9 cellular contexts compared by ENCODE assay signal in the genomic region with DNA sequence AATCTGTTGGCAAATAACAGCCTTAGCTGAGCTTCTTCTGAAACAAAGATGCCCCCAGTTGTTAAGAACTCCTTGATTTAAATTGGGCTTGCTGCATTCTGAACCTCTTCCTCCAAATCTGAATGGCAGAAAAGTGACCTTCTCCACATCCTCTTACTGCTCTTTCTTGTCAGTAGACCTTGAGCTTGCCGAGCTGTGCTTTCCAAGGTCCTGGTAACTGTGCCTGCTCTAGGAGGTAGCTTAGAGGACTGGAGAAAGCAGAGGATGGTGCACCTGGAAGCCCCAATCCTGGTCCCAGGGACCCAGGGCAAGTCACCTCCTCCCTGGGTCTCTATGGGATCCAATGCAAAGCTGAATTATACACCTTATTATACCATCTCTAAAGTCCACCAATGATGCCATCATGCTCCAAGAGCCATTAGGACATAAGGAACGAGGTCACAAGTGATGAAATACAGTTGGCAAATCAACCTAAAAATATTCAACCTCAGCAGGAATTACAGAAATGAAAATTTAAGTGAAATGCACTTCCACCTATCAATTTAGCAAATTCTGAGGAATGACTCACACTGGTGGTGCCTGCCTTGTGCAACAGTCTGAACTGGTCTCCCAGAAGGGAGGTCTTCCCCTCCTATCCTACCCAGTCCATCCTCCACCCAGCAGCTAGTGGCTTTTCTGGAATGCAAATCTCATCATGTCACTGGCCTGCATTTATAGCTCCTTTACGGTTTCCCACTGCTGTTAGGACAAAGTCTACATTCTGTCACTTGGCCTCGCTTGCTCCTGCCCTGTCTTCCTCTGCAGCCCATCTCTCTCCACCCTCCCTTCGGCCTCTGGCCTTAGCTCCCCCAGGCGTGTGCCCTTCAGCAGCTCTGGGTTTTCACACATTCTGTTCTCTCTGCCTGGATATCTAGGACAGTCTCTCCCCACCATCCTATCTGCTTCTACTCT. TPM values are rescaled to one million over a fixed set of nuclear protein-coding genes. Genes with fewer than 3 reads are reported as not detected.
DNase-seq lines count a peak whose midpoint lies in the region; ATAC-seq and TF ChIP-seq lines count a peak whose summit lies in the region.
"Had no signal": no experiment of that assay in that cellular context is flagged by ENCODE, and none has a peak within 500 bp of the region (broad histone marks: within the 10 kb centered on the region; RNA-seq: fewer than 3 reads in every experiment).

No MANE protein-coding gene starts in this region.

- ATAC-seq in psoas muscle = peak in 3 of 4 donors; percentile 52 to 60 (median 56)

- H3K23me2 ChIP-seq in H9 (ENCODE audit: insufficient read length, low read depth, low read length, poor library complexity, severe bottlenecking) = no peaks in the 10 kb centered on the region

- no peak overlapping the region for H3K27ac Mint-ChIP-seq in H9

- H3K79me1 ChIP-seq in H9 (ENCODE audit: insufficient read depth, low read depth, low read length, poor library complexity, severe bottlenecking) = no peaks in the 10 kb centered on the region

- H2BK5ac ChIP-seq in H9 (ENCODE audit: insufficient read length, low read length) = no peak overlapping the region

- WGBS in psoas muscle, 3 donors = 63 to 78% (median 72%) methylated on average over 6 of the region's 6 CpGs
- 70 to 76% (median 73%) methylated on average over 6 of the region's 6 CpGs for WGBS in ovary, 3 donors
- WGBS in H9 (ENCODE audit: extremely low coverage, insufficient read length, low lambda C conversion rate) = no CpG with 5 or more reads among the region's 6 CpGs

- TF ChIP-seq POLR2A in ovary (IDR thresholded peaks at IDR 0.05) = no peak

- no peak overlapping the region for H2BK12ac ChIP-seq in H9 (ENCODE audit: insufficient read length, low read depth, low read length)

- no peaks in the 10 kb centered on the region; the same call in 1 of the 2 replicates for H3K27me3 Mint-ChIP-seq in H9 (ENCODE audit: low read depth)

- TF ChIP-seq EP300 in ovary (IDR thresholded peaks at IDR 0.05) = no peak

- no peaks in the 10 kb centered on the region for H3K36me3 Mint-ChIP-seq in H9 (ENCODE audit: insufficient read depth in 1 of 3, low read depth in 3 of 3)

- H2BK20ac ChIP-seq in H9 (ENCODE audit: low read depth, low read length, poor library complexity, severe bottlenecking) = no peak overlapping the region

- no peaks in the 10 kb centered on the region for H3K36me3 ChIP-seq in SJSA1
- H3K36me3 ChIP-seq in psoas muscle (ENCODE audit: insufficient read depth in 1 of 2, low read depth in 1 of 2) = no peaks in the 10 kb centered on the region
- no peaks in the 10 kb centered on the region for H3K36me3 ChIP-seq in ovary

- in situ Hi-C loops in G401 (cut with HindIII; ENCODE audit: low sequenced_read_pairs) = no loop called here

- intact Hi-C loops in psoas muscle (cut with DNase I) (no loop called here), ovary (cut with DNase I) (no loop called here)

- no peak overlapping the region for H3T11ph ChIP-seq in H9 (ENCODE audit: low read length)

- no peak overlapping the region for H2AFZ ChIP-seq in H9 (ENCODE audit: low read length)

- H3K4me1 ChIP-seq in SJSA1 (replicated peaks) (peaks cover 77% of the 10 kb centered on the region), psoas muscle (peaks cover 64% of the 10 kb centered on the region), ovary (ENCODE audit: insufficient read depth) (peaks cover 7% of the 10 kb centered on the region), H9 (ENCODE audit: insufficient read depth, low read length) (no peaks in the 10 kb centered on the region)

- H3K27ac ChIP-seq in SJSA1 (peak overlapping the region; percentile 68), psoas muscle (no peak overlapping the region), ovary (no peak overlapping the region), H9 (ENCODE audit: insufficient read length, low read depth, low read length) (no peak overlapping the region)

- H3K9ac ChIP-seq in H9 (ENCODE audit: extremely low read depth, insufficient read length, low read length) = no peak overlapping the region

- no peak overlapping the region for H3K4me2 ChIP-seq in H9 (ENCODE audit: insufficient read depth, insufficient read length, low read length)

- H3K4ac ChIP-seq in H9 (ENCODE audit: low read depth, low read length) = no peak overlapping the region

- no peak overlapping the region for H3K56ac ChIP-seq in H9 (ENCODE audit: insufficient read length, low read depth, low read length)

- H3K9me3 Mint-ChIP-seq in H9 = no peaks in the 10 kb centered on the region

- no peak overlapping the region for H2BK120ac ChIP-seq in H9 (ENCODE audit: low read depth, low read length, poor library complexity, severe bottlenecking)

- no peak overlapping the region for H4K91ac ChIP-seq in H9 (ENCODE audit: insufficient read length, low read depth, low read length)

- H3K4me1 Mint-ChIP-seq in H9 = peaks cover 8 to 15% of the 10 kb centered on the region in 2 experiments; a peak in 3 of 4 replicates

- DNase-seq in G401 (ENCODE audit: low spot score) (peak; percentile 43), SJSA1 (ENCODE audit: low read depth in 1 of 2, low spot score in 2 of 2) (peak; percentile 81 to 84), foreskin melanocyte (peak; percentile 48), psoas muscle (peak in 1 of 2 donors; percentile 44), NAMALWA (ENCODE audit: low spot score) (no peak), ovary (no peak), NCI-H2029 treated with DMSO at 0.1 percent for 48 hours (lab: John Stamatoyannopoulos, UW) (no peak), H9 (no peak)
- DNase-seq: activated T-cell treated with anti-CD3 and anti-CD28 coated beads, Interleukin-2, amount 50 U/mL, for 48 hours had no signal

- no peak overlapping the region for H4K5ac ChIP-seq in H9 (ENCODE audit: insufficient read length, low read depth, low read length)

- H3K4me3 Mint-ChIP-seq in H9 = no peak overlapping the region

- TF ChIP-seq CTCF in psoas muscle (IDR thresholded peaks at IDR 0.05) (no peak), ovary (IDR thresholded peaks at IDR 0.05) (no peak), H9 (conservative IDR thresholded peaks at IDR 0.05) (no peak)

- no peak overlapping the region for H3K23ac ChIP-seq in H9 (ENCODE audit: insufficient read length, low read depth, low read length)

- H3K18ac ChIP-seq in H9 (ENCODE audit: insufficient read length, low read depth, low read length) = no peak overlapping the region

- no peaks in the 10 kb centered on the region for H3K79me2 ChIP-seq in H9 (ENCODE audit: insufficient read depth, low read length)

- no peaks in the 10 kb centered on the region for H3K27me3 ChIP-seq in SJSA1 (replicated peaks)
- H3K27me3 ChIP-seq in psoas muscle (ENCODE audit: insufficient read depth in 3 of 3, low read length in 2 of 3) = no peaks in the 10 kb centered on the region
- no peaks in the 10 kb centered on the region for H3K27me3 ChIP-seq in ovary
- no peaks in the 10 kb centered on the region for H3K27me3 ChIP-seq in H9 (ENCODE audit: insufficient read depth, low read length)

- H3K14ac ChIP-seq in H9 (ENCODE audit: insufficient read depth, low read length) = no peak overlapping the region

- no peaks in the 10 kb centered on the region for H4K20me1 ChIP-seq in H9 (ENCODE audit: control insufficient read depth, insufficient read depth, insufficient read length)

- H3K4me3 ChIP-seq in SJSA1 (no peak overlapping the region), psoas muscle (no peak overlapping the region), ovary (no peak overlapping the region)

- no peak overlapping the region for H2AK5ac ChIP-seq in H9 (ENCODE audit: insufficient read length, low read length)

- H4K8ac ChIP-seq in H9 (replicated peaks; ENCODE audit: insufficient read length, low read depth, low read length) = no peak overlapping the region

- H3K9me3 ChIP-seq in SJSA1 (replicated peaks) (no peaks in the 10 kb centered on the region), psoas muscle (no peaks in the 10 kb centered on the region), ovary (no peaks in the 10 kb centered on the region), H9 (ENCODE audit: control insufficient read depth, low read depth, low read length) (no peaks in the 10 kb centered on the region)

- H2BK15ac ChIP-seq in H9 (ENCODE audit: low read depth, low read length) = no peak overlapping the region

RNA-seq across cellular contexts. Expression of gene TOM1L2, which starts 36.6 kb away (rescaled TPM):
- total RNA-seq in G401 (2014; rRNA removed; shearing (Covaris generic)) = 57.1 and 77.1 TPM in 2 replicates
- 32.0 and 36.4 TPM in 2 replicates for total RNA-seq in SJSA1 (2014; rRNA removed; shearing (Covaris generic))
- total RNA-seq in psoas muscle = 10 to 100 TPM; 72.0 to 89.8 (median 87.2) TPM
- 10 to 100 TPM; 13.3 to 48.4 (median 27.6) TPM for polyA plus RNA-seq in psoas muscle
- 10 to 100 TPM; 25.6 to 62.5 (median 50.4) TPM for total RNA-seq in ovary
- 10 to 100 TPM; 33.4 to 39.7 TPM for polyA plus RNA-seq in ovary
- total RNA-seq in H9 (2021) = 4.6 and 5.1 TPM in 2 replicates

RNA-seq across cellular contexts. Expression of gene DRC3, which starts 37.1 kb away (rescaled TPM):
- total RNA-seq in G401 (2014; rRNA removed; shearing (Covaris generic)) = 0.31 and 1.0 TPM in 2 replicates
- 1.8 TPM in 1 of 2 replicates, not detected in the other for total RNA-seq in SJSA1 (2014; rRNA removed; shearing (Covaris generic))
- total RNA-seq in psoas muscle (1 to 10 TPM in 1 of 4 donors, under 1 TPM in 3; 0.39 to 1.8 (median 0.73) TPM), ovary (10 to 100 TPM in 1 of 7 donors, 1 to 10 TPM in 6; 3.6 to 35.3 (median 6.0) TPM), H9 (2021) (0.31 and 0.68 TPM in 2 replicates)
- polyA plus RNA-seq in psoas muscle (1 to 10 TPM in 1 of 3 donors, under 1 TPM in 2; 0.61 to 1.6 (median 0.69) TPM), ovary (1 to 10 TPM; 4.6 to 8.5 TPM)

Comparison
In these comparisons a context has a peak if more than half of its experiments do, and no peak if none do; other contexts are left out.
1. DNase-seq: peak in G401 (single experiment), SJSA1 (2 of 2) and foreskin melanocyte (single experiment); none in NAMALWA (single experiment), ovary (0 of 5), NCI-H2029 treated with DMSO at 0.1 percent for 48 hours (single experiment) and H9 (single experiment).